30 cellular contexts compared by ENCODE assay signal in genomic region chr18:56900195-56901094, GRCh38.
DNase-seq lines count a peak whose midpoint lies in the region; ATAC-seq and TF ChIP-seq lines count a peak whose summit lies in the region.
"Had no signal": no experiment of that assay in that cellular context is flagged by ENCODE, and none has a peak within 500 bp of the region (broad histone marks: within the 10 kb centered on the region; RNA-seq: fewer than 3 reads in every experiment).

No MANE protein-coding gene starts in this region.

- TF ChIP-seq CTCF in stomach (IDR thresholded peaks at IDR 0.05) (no peak), WERI-Rb-1 (IDR thresholded peaks at IDR 0.05; ENCODE audit: low read depth, low read length) (no peak)

- peak overlapping the region; percentile 86 for H3K27ac Mint-ChIP-seq in activated T-cell treated with anti-CD3 and anti-CD28 coated beads, Interleukin-2, amount 50 U/mL, for 72 hours
- H3K27ac Mint-ChIP-seq in activated T-cell treated with anti-CD3 and anti-CD28 coated beads, Interleukin-2, amount 50 U/mL, for 24 hours: no peak overlapping the region
- H3K27ac Mint-ChIP-seq in activated T-helper 17 cell treated with anti-CD3 and anti-CD28 coated beads, Interleukin-2, amount 50 U/mL, for 72 hours: peak overlapping the region; percentile 60
- no peak overlapping the region for H3K27ac Mint-ChIP-seq in activated naive CD8-positive, alpha-beta T cell treated with anti-CD3 and anti-CD28 coated beads for 36 hours
- H3K27ac Mint-ChIP-seq: activated CD4-positive, alpha-beta T cell treated with anti-CD3 and anti-CD28 coated beads, Interleukin-2, amount 10 ng/mL, durations not matched to agents 24 days and 14 days; activated naive CD8-positive, alpha-beta T cell treated with anti-CD3 and anti-CD28 coated beads, Interleukin-2, amount 10 ng/mL, durations not matched to agents 7 days and 5 days; HFFc6 had no signal

- peaks cover 0 to 6% (median 0%) of the 10 kb centered on the region in 4 donors for H3K4me1 ChIP-seq in stomach
- H3K4me1 ChIP-seq: colonic mucosa, parathyroid adenoma, testis had no signal

- no peak for ATAC-seq in activated T-cell treated with anti-CD3 and anti-CD28 coated beads, Interleukin-2, amount 50 U/mL, for 72 hours (replicated peaks in 1 of 2)
- ATAC-seq in activated T-helper 17 cell treated with anti-CD3 and anti-CD28 coated beads, Interleukin-2, amount 50 U/mL, for 72 hours (replicated peaks): no peak
- no peak for ATAC-seq in GM18868 (IDR thresholded peaks at IDR 0.05; ENCODE audit: unreplicated experiment)
- ATAC-seq: A549; K562; Panc1; stimulated activated naive CD8-positive, alpha-beta T cell treated with anti-CD3 and anti-CD28 coated beads, Interleukin-15, Interleukin-2, amounts not matched to agents 100 U/mL and 50 U/mL, for 24 hours had no signal

- H3K27me3 ChIP-seq in stomach: no peaks in the 10 kb centered on the region
- H3K27me3 ChIP-seq in WERI-Rb-1 (ENCODE audit: insufficient read depth, low read depth, severe bottlenecking): no peaks in the 10 kb centered on the region
- H3K27me3 ChIP-seq: colonic mucosa, esophagus muscularis mucosa, testis had no signal

- no peak overlapping the region for H3K4me3 ChIP-seq in stomach
- no peak overlapping the region for H3K4me3 ChIP-seq in WERI-Rb-1 (ENCODE audit: low read depth, low read length)
- H3K4me3 ChIP-seq: A549, colonic mucosa, esophagus muscularis mucosa, K562, testis had no signal

- H3K9me3 ChIP-seq in stomach: no peaks in the 10 kb centered on the region
- H3K9me3 ChIP-seq in WERI-Rb-1 (ENCODE audit: severe bottlenecking): no peaks in the 10 kb centered on the region
- H3K9me3 ChIP-seq: A549, colonic mucosa, esophagus muscularis mucosa, testis had no signal

- H3K27ac ChIP-seq in stomach: no peak overlapping the region
- H3K27ac ChIP-seq in WERI-Rb-1: no peak overlapping the region
- H3K27ac ChIP-seq: A549, colonic mucosa, esophagus muscularis mucosa, parathyroid adenoma, testis had no signal

- TF ChIP-seq POLR2A in stomach (IDR thresholded peaks at IDR 0.05): no peak

- H3K27me3 Mint-ChIP-seq in activated T-cell treated with anti-CD3 and anti-CD28 coated beads, Interleukin-2, amount 50 U/mL, for 72 hours (ENCODE audit: low read depth): no peaks in the 10 kb centered on the region
- H3K27me3 Mint-ChIP-seq in activated T-cell treated with anti-CD3 and anti-CD28 coated beads, Interleukin-2, amount 50 U/mL, for 24 hours: no peaks in the 10 kb centered on the region
- H3K27me3 Mint-ChIP-seq in activated T-helper 17 cell treated with anti-CD3 and anti-CD28 coated beads, Interleukin-2, amount 50 U/mL, for 72 hours: no peaks in the 10 kb centered on the region
- no peaks in the 10 kb centered on the region for H3K27me3 Mint-ChIP-seq in activated naive CD8-positive, alpha-beta T cell treated with anti-CD3 and anti-CD28 coated beads for 36 hours
- H3K27me3 Mint-ChIP-seq: activated CD4-positive, alpha-beta T cell treated with anti-CD3 and anti-CD28 coated beads, Interleukin-2, amount 10 ng/mL, durations not matched to agents 24 days and 14 days; activated naive CD8-positive, alpha-beta T cell treated with anti-CD3 and anti-CD28 coated beads, Interleukin-2, amount 10 ng/mL, durations not matched to agents 7 days and 5 days had no signal

- H3K9me3 Mint-ChIP-seq in activated T-cell treated with anti-CD3 and anti-CD28 coated beads, Interleukin-2, amount 50 U/mL, for 72 hours: no peaks in the 10 kb centered on the region
- no peaks in the 10 kb centered on the region for H3K9me3 Mint-ChIP-seq in activated T-cell treated with anti-CD3 and anti-CD28 coated beads, Interleukin-2, amount 50 U/mL, for 24 hours
- no peaks in the 10 kb centered on the region for H3K9me3 Mint-ChIP-seq in activated T-helper 17 cell treated with anti-CD3 and anti-CD28 coated beads, Interleukin-2, amount 50 U/mL, for 72 hours
- H3K9me3 Mint-ChIP-seq in activated naive CD8-positive, alpha-beta T cell treated with anti-CD3 and anti-CD28 coated beads for 36 hours: no peaks in the 10 kb centered on the region
- H3K9me3 Mint-ChIP-seq: activated CD4-positive, alpha-beta T cell treated with anti-CD3 and anti-CD28 coated beads, Interleukin-2, amount 10 ng/mL, durations not matched to agents 24 days and 14 days; HFFc6; neural crest cell had no signal

- H3K4me3 Mint-ChIP-seq in activated T-cell treated with anti-CD3 and anti-CD28 coated beads, Interleukin-2, amount 50 U/mL, for 72 hours: no peak overlapping the region
- H3K4me3 Mint-ChIP-seq in activated T-cell treated with anti-CD3 and anti-CD28 coated beads, Interleukin-2, amount 50 U/mL, for 24 hours: no peak overlapping the region
- no peak overlapping the region for H3K4me3 Mint-ChIP-seq in activated T-helper 17 cell treated with anti-CD3 and anti-CD28 coated beads, Interleukin-2, amount 50 U/mL, for 72 hours
- no peak overlapping the region for H3K4me3 Mint-ChIP-seq in activated naive CD8-positive, alpha-beta T cell treated with anti-CD3 and anti-CD28 coated beads for 36 hours
- H3K4me3 Mint-ChIP-seq: activated CD4-positive, alpha-beta T cell treated with anti-CD3 and anti-CD28 coated beads, Interleukin-2, amount 10 ng/mL, durations not matched to agents 24 days and 14 days; activated naive CD8-positive, alpha-beta T cell treated with anti-CD3 and anti-CD28 coated beads, Interleukin-2, amount 10 ng/mL, durations not matched to agents 7 days and 5 days; HFFc6; neural crest cell had no signal

- H3K36me3 Mint-ChIP-seq in activated T-cell treated with anti-CD3 and anti-CD28 coated beads, Interleukin-2, amount 50 U/mL, for 72 hours (ENCODE audit: insufficient read depth in 2 of 2): no peaks in the 10 kb centered on the region
- H3K36me3 Mint-ChIP-seq in activated T-cell treated with anti-CD3 and anti-CD28 coated beads, Interleukin-2, amount 50 U/mL, for 24 hours (ENCODE audit: low read depth): peaks cover 4% of the 10 kb centered on the region
- H3K36me3 Mint-ChIP-seq in activated T-helper 17 cell treated with anti-CD3 and anti-CD28 coated beads, Interleukin-2, amount 50 U/mL, for 72 hours (ENCODE audit: low read depth): no peaks in the 10 kb centered on the region
- no peaks in the 10 kb centered on the region for H3K36me3 Mint-ChIP-seq in activated naive CD8-positive, alpha-beta T cell treated with anti-CD3 and anti-CD28 coated beads for 36 hours
- H3K36me3 Mint-ChIP-seq: activated naive CD8-positive, alpha-beta T cell treated with anti-CD3 and anti-CD28 coated beads, Interleukin-2, amount 10 ng/mL, durations not matched to agents 7 days and 5 days had no signal

- H3K4me1 Mint-ChIP-seq in activated T-cell treated with anti-CD3 and anti-CD28 coated beads, Interleukin-2, amount 50 U/mL, for 72 hours (ENCODE audit: low read depth): peaks cover 8% of the 10 kb centered on the region
- H3K4me1 Mint-ChIP-seq in activated T-cell treated with anti-CD3 and anti-CD28 coated beads, Interleukin-2, amount 50 U/mL, for 24 hours (ENCODE audit: low read depth): peaks cover 20% of the 10 kb centered on the region
- H3K4me1 Mint-ChIP-seq in activated T-helper 17 cell treated with anti-CD3 and anti-CD28 coated beads, Interleukin-2, amount 50 U/mL, for 72 hours: peaks cover 10% of the 10 kb centered on the region
- H3K4me1 Mint-ChIP-seq in activated naive CD8-positive, alpha-beta T cell treated with anti-CD3 and anti-CD28 coated beads for 36 hours: peaks cover 15% of the 10 kb centered on the region

- 73 to 80% (median 76%) methylated on average over 7 of the region's 7 CpGs for WGBS in stomach, 5 donors

- no peak for DNase-seq in activated T-cell treated with anti-CD3 and anti-CD28 coated beads, Interleukin-2, amount 50 U/mL, for 72 hours
- DNase-seq in activated T-cell treated with anti-CD3 and anti-CD28 coated beads, Interleukin-2, amount 50 U/mL, for 24 hours: no peak
- DNase-seq in kidney tubule cell (ENCODE audit: low spot score): peak; percentile 5
- peak; percentile 36 for DNase-seq in stomach
- DNase-seq in activated naive CD8-positive, alpha-beta T cell treated with anti-CD3 and anti-CD28 coated beads for 36 hours: no peak
- DNase-seq in WERI-Rb-1: no peak
- DNase-seq: activated CD4-positive, alpha-beta T cell treated with anti-CD3 and anti-CD28 coated beads, Interleukin-2, amount 10 ng/mL, durations not matched to agents 24 days and 14 days; activated gamma-delta T cell; activated naive CD8-positive, alpha-beta T cell treated with anti-CD3 and anti-CD28 coated beads, Interleukin-2, amount 10 ng/mL, durations not matched to agents 7 days and 5 days; aorta; colonic mucosa; foreskin fibroblast; GOT3; HFFc6; kidney; mammary epithelial cell; NCI-H2029; NCI-H526 treated with DMSO at 0.1 percent for 48 hours; SHP77 treated with DMSO at 0.1 percent for 48 hours; stimulated activated CD4-positive, alpha-beta T cell treated with anti-CD3 and anti-CD28 coated beads, Interleukin-1b, Interleukin-23, amount 100 ng/mL, for 48 hours; stimulated activated naive CD8-positive, alpha-beta T cell treated with anti-CD3 and anti-CD28 coated beads, Interleukin-15, Interleukin-2, amounts not matched to agents 100 U/mL and 50 U/mL, for 24 hours; testis had no signal

- intact Hi-C loops in stomach (cut with DNase I; ENCODE audit: low total_unique reads): no loop called here

- H3K36me3 ChIP-seq in stomach (no peaks in the 10 kb centered on the region), WERI-Rb-1 (no peaks in the 10 kb centered on the region)
- H3K36me3 ChIP-seq: colonic mucosa, esophagus muscularis mucosa had no signal

- TF ChIP-seq EP300 in stomach (IDR thresholded peaks at IDR 0.05): no peak

Comparison
In these comparisons a context has a peak if more than half of its experiments do, and no peak if none do; other contexts are left out.
1. H3K27ac Mint-ChIP-seq: peak in activated T-cell treated with anti-CD3 and anti-CD28 coated beads, Interleukin-2, amount 50 U/mL, for 72 hours (single experiment) and activated T-helper 17 cell treated with anti-CD3 and anti-CD28 coated beads, Interleukin-2, amount 50 U/mL, for 72 hours (single experiment); none in activated T-cell treated with anti-CD3 and anti-CD28 coated beads, Interleukin-2, amount 50 U/mL, for 24 hours (single experiment) and activated naive CD8-positive, alpha-beta T cell treated with anti-CD3 and anti-CD28 coated beads for 36 hours (single experiment).
2. DNase-seq: peak in kidney tubule cell (single experiment) and stomach (single experiment); none in activated T-cell treated with anti-CD3 and anti-CD28 coated beads, Interleukin-2, amount 50 U/mL, for 72 hours (0 of 2), activated T-cell treated with anti-CD3 and anti-CD28 coated beads, Interleukin-2, amount 50 U/mL, for 24 hours (single experiment), activated naive CD8-positive, alpha-beta T cell treated with anti-CD3 and anti-CD28 coated beads for 36 hours (single experiment) and WERI-Rb-1 (single experiment).